Comparison of ENCODE assay signal across 1 cellular context in genomic region chr16:29995911-29996772, GRCh38.
TF ChIP-seq lines count a peak whose summit lies in the region.

INO80E (plus strand) TSS chr16:29996241; CDS start chr16:29996311, 70 bp downstream.

TF ChIP-seq in K562, 482 proteins besides CTCF, POLR2A, EP300 and RAD21 (continued from another document and continues in another):
- TF ChIP-seq CLOCK (CRISPR knock-in tag; IDR thresholded peaks at IDR 0.05; ENCODE audit: borderline replicate concordance) (no peak), RERE (CRISPR knock-in tag; IDR thresholded peaks at IDR 0.05; ENCODE audit: borderline replicate concordance) (no peak), LARP7 (IDR thresholded peaks at IDR 0.05) (no peak), ID3 (CRISPR knock-in tag; IDR thresholded peaks at IDR 0.05) (no peak), ID3 (tag; IDR thresholded peaks at IDR 0.05) (no peak), HMG20A (CRISPR knock-in tag; conservative IDR thresholded peaks at IDR 0.05) (no peak), ELK3 (CRISPR knock-in tag; IDR thresholded peaks at IDR 0.05) (no peak), ZNF518B (CRISPR knock-in tag; IDR thresholded peaks at IDR 0.05) (no peak), HDAC8 (tag; IDR thresholded peaks at IDR 0.05) (no peak), ZFP30 (CRISPR knock-in tag; IDR thresholded peaks at IDR 0.05; ENCODE audit: borderline replicate concordance) (no peak), RNF2 (IDR thresholded peaks at IDR 0.05) (0 out of 2 replicates have a peak, but pooled peaks have one; percentile 26), NBN (IDR thresholded peaks at IDR 0.05; ENCODE audit: low read depth) (no peak), ZNF766 (CRISPR knock-in tag; conservative IDR thresholded peaks at IDR 0.05) (peak; percentile 55), KDM4B (IDR thresholded peaks at IDR 0.05; ENCODE audit: borderline replicate concordance in 2 of 2, low read depth in 1 of 2) (no peak), KLF10 (CRISPR knock-in tag; IDR thresholded peaks at IDR 0.05) (no peak), ZNF717 (CRISPR knock-in tag; IDR thresholded peaks at IDR 0.05) (no peak), ETV1 (tag; conservative IDR thresholded peaks at IDR 0.05; ENCODE audit: low read depth) (peak; percentile 93), ZNF41 (CRISPR knock-in tag; conservative IDR thresholded peaks at IDR 0.05) (no peak), ZNF57 (CRISPR knock-in tag; IDR thresholded peaks at IDR 0.05) (no peak), ETV6 (IDR thresholded peaks at IDR 0.05; ENCODE audit: borderline replicate concordance in 1 of 2, low read depth in 2 of 2, low read length in 1 of 2) (no peak), ETV6 (CRISPR knock-in tag; IDR thresholded peaks at IDR 0.05; ENCODE audit: borderline replicate concordance) (no peak), DDX20 (tag; IDR thresholded peaks at IDR 0.05; ENCODE audit: low read depth) (no peak), ZNF143 (CRISPR knock-in tag; IDR thresholded peaks at IDR 0.05) (peak; percentile 97), NR0B1 (IDR thresholded peaks at IDR 0.05; ENCODE audit: partially characterized antibody) (no peak), ZNF644 (tag; IDR thresholded peaks at IDR 0.05; ENCODE audit: low read depth) (peak; percentile 62; the same call in 1 of the 2 replicates), TAF9B (IDR thresholded peaks at IDR 0.05; ENCODE audit: partially characterized antibody) (peak; percentile 84), TOE1 (IDR thresholded peaks at IDR 0.05; ENCODE audit: borderline replicate concordance) (no peak), TOE1 (CRISPR knock-in tag; IDR thresholded peaks at IDR 0.05; ENCODE audit: borderline replicate concordance, low read depth) (no peak), ZNF589 (CRISPR knock-in tag; IDR thresholded peaks at IDR 0.05; ENCODE audit: low read depth) (no peak; the same call in 1 of the 2 replicates), NCOA2 (IDR thresholded peaks at IDR 0.05; ENCODE audit: partially characterized antibody in 2 of 2) (no peak), TARDBP (IDR thresholded peaks at IDR 0.05) (no peak; the same call in 1 of the 2 replicates), SIN3A (IDR thresholded peaks at IDR 0.05; ENCODE audit: borderline replicate concordance in 2 of 2, control insufficient read depth in 1 of 2, low read depth in 2 of 2, low read length in 2 of 2) (peak in 1 of 2 experiments; percentile 58; a peak in 1 of 4 replicates), GATAD2B (IDR thresholded peaks at IDR 0.05; ENCODE audit: borderline replicate concordance) (no peak), HINFP (tag; conservative IDR thresholded peaks at IDR 0.05; ENCODE audit: low read depth) (peak; percentile 69), PRPF4 (IDR thresholded peaks at IDR 0.05; ENCODE audit: insufficient read depth, low read depth, low read length, poor library complexity, severe bottlenecking) (no peak), EZH2 (IDR thresholded peaks at IDR 0.05; ENCODE audit: borderline replicate concordance, low read depth, low read length) (no peak), POLR2B (IDR thresholded peaks at IDR 0.05; ENCODE audit: low read depth, partially characterized antibody) (peak; percentile 82), FOXP4 (CRISPR knock-in tag; IDR thresholded peaks at IDR 0.05; ENCODE audit: borderline replicate concordance) (no peak), THRAP3 (IDR thresholded peaks at IDR 0.05; ENCODE audit: borderline replicate concordance) (no peak), GMEB1 (CRISPR knock-in tag; IDR thresholded peaks at IDR 0.05) (peak; percentile 97), ZSCAN29 (IDR thresholded peaks at IDR 0.05) (no peak), KLF13 (tag; IDR thresholded peaks at IDR 0.05; ENCODE audit: borderline replicate concordance, low read depth) (no peak)
